29 cellular contexts compared by ENCODE assay signal in genomic region chr6:139657121-139657520, GRCh38.
"Had no signal": no experiment of that assay in that cellular context is flagged by ENCODE, and none has a peak within 500 bp of the region (broad histone marks: within the 10 kb centered on the region; RNA-seq: fewer than 3 reads in every experiment).

No MANE protein-coding gene starts in this region.

- H3K27ac ChIP-seq: adrenal gland, body of pancreas, WERI-Rb-1 had no signal

- H3K4me3 ChIP-seq: adrenal gland, body of pancreas, colonic mucosa had no signal

- H3K27me3 ChIP-seq: adrenal gland, body of pancreas, colonic mucosa had no signal

- DNase-seq: activated B cell treated with CpG ODN at 0.5 μM for 24 hours; activated CD4-positive, alpha-beta T cell treated with anti-CD3 and anti-CD28 coated beads for 48 hours; activated CD4-positive, alpha-beta T cell treated with anti-CD3 and anti-CD28 coated beads, Interleukin-2, amount 50 U/mL, for 1 hour; activated CD4-positive, alpha-beta T cell treated with anti-CD3 and anti-CD28 coated beads, Interleukin-2, amount 50 U/mL, for 48 hours; activated CD8-positive, alpha-beta memory T cell treated with anti-CD3 and anti-CD28 coated beads for 24 hours; activated CD8-positive, alpha-beta T cell treated with anti-CD3 and anti-CD28 coated beads for 36 hours; activated effector memory CD4-positive, alpha-beta T cell treated with anti-CD3 and anti-CD28 coated beads, Interleukin-2, amount 50 U/mL, for 16 hours; activated naive CD4-positive, alpha-beta T cell treated with anti-CD3 and anti-CD28 coated beads for 36 hours; activated naive CD8-positive, alpha-beta T cell treated with anti-CD3 and anti-CD28 coated beads for 36 hours; activated naive CD8-positive, alpha-beta T cell treated with anti-CD3 and anti-CD28 coated beads, Interleukin-2, amount 50 U/mL, for 24 hours; activated T-cell treated with anti-CD3 and anti-CD28 coated beads, Interleukin-2, amount 50 U/mL, for 48 hours; adrenal gland; amygdala; aorta; body of pancreas; caudate nucleus; colonic mucosa; effector CD8-positive, alpha-beta T cell; foreskin fibroblast; T-helper 1 cell; T-helper 17 cell; T1000; WERI-Rb-1 had no signal

- H3K4me1 ChIP-seq: adrenal gland, colonic mucosa had no signal

- ATAC-seq: activated CD4-positive, CD25-positive, alpha-beta regulatory T cell treated with anti-CD3 and anti-CD28 coated beads, Interleukin-2, amount 50 U/mL, for 24 hours; activated CD8-positive, alpha-beta T cell treated with anti-CD3 and anti-CD28 coated beads for 36 hours; activated naive CD8-positive, alpha-beta T cell treated with anti-CD3 and anti-CD28 coated beads, Interleukin-2, amount 50 U/mL, for 24 hours; body of pancreas; esophagus mucosa; T-helper 17 cell had no signal

- H3K4me1 Mint-ChIP-seq: activated B cell treated with CpG ODN at 0.5 μM for 24 hours; activated naive CD4-positive, alpha-beta T cell treated with anti-CD3 and anti-CD28 coated beads, Interleukin-2, amount 50 U/mL, for 24 hours; activated naive CD8-positive, alpha-beta T cell treated with anti-CD3 and anti-CD28 coated beads, Interleukin-2, amount 50 U/mL, for 24 hours had no signal

- H3K36me3 ChIP-seq: adrenal gland, colonic mucosa, WERI-Rb-1 had no signal

- H3K9me3 ChIP-seq: adrenal gland, body of pancreas, colonic mucosa had no signal

- H3K36me3 Mint-ChIP-seq: activated naive CD4-positive, alpha-beta T cell treated with anti-CD3 and anti-CD28 coated beads, Interleukin-2, amount 50 U/mL, for 24 hours; activated naive CD8-positive, alpha-beta T cell treated with anti-CD3 and anti-CD28 coated beads for 36 hours had no signal

- H3K27me3 Mint-ChIP-seq: activated B cell treated with CpG ODN at 0.5 μM for 24 hours; activated CD8-positive, alpha-beta T cell treated with anti-CD3 and anti-CD28 coated beads for 36 hours; activated naive CD4-positive, alpha-beta T cell treated with anti-CD3 and anti-CD28 coated beads, Interleukin-2, amount 50 U/mL, for 24 hours; activated naive CD8-positive, alpha-beta T cell treated with anti-CD3 and anti-CD28 coated beads for 36 hours; T-helper 17 cell had no signal

- H3K9me3 Mint-ChIP-seq: activated B cell treated with CpG ODN at 0.5 μM for 24 hours; activated CD8-positive, alpha-beta T cell treated with anti-CD3 and anti-CD28 coated beads for 36 hours; activated naive CD4-positive, alpha-beta T cell treated with anti-CD3 and anti-CD28 coated beads for 36 hours; activated naive CD4-positive, alpha-beta T cell treated with anti-CD3 and anti-CD28 coated beads, Interleukin-2, amount 50 U/mL, for 24 hours; activated naive CD8-positive, alpha-beta T cell treated with anti-CD3 and anti-CD28 coated beads for 36 hours; activated naive CD8-positive, alpha-beta T cell treated with anti-CD3 and anti-CD28 coated beads, Interleukin-2, amount 50 U/mL, for 24 hours; activated T-helper 1 cell treated with anti-CD3 and anti-CD28 coated beads, Interleukin-12 subunit alpha, Interleukin-12 subunit beta, Interleukin-2, Interleukin-4 antibody, amounts not matched to agents 30 ng/mL and 10 ng/mL and 1 ng/mL, durations not matched to agents 14 hours and 24 hours and 36 hours; activated T-helper 2 cell treated with anti-CD3 and anti-CD28 coated beads, Interferon-gamma antibody, Interleukin-2, Interleukin-4, amounts not matched to agents 10 μg/mL and 5 μg/mL and 100 μg/mL, durations not matched to agents 14 hours and 24 hours and 36 hours; T-helper 2 cell treated with Interferon-gamma antibody and Interleukin-4, amounts not matched to agents 5 μg/mL and 100 μg/mL, for 36 hours had no signal

- H3K4me3 Mint-ChIP-seq: activated B cell treated with CpG ODN at 0.5 μM for 24 hours; activated CD8-positive, alpha-beta T cell treated with anti-CD3 and anti-CD28 coated beads for 36 hours; activated naive CD4-positive, alpha-beta T cell treated with anti-CD3 and anti-CD28 coated beads for 36 hours; activated naive CD4-positive, alpha-beta T cell treated with anti-CD3 and anti-CD28 coated beads, Interleukin-2, amount 50 U/mL, for 24 hours; activated naive CD8-positive, alpha-beta T cell treated with anti-CD3 and anti-CD28 coated beads for 36 hours; activated naive CD8-positive, alpha-beta T cell treated with anti-CD3 and anti-CD28 coated beads, Interleukin-2, amount 50 U/mL, for 24 hours; activated T-helper 1 cell treated with anti-CD3 and anti-CD28 coated beads, Interleukin-12 subunit alpha, Interleukin-12 subunit beta, Interleukin-2, Interleukin-4 antibody, amounts not matched to agents 30 ng/mL and 10 ng/mL and 1 ng/mL, durations not matched to agents 14 hours and 24 hours and 36 hours; T-helper 17 cell; T-helper 2 cell treated with Interferon-gamma antibody and Interleukin-4, amounts not matched to agents 5 μg/mL and 100 μg/mL, for 36 hours had no signal

- H3K27ac Mint-ChIP-seq: activated B cell treated with CpG ODN at 0.5 μM for 24 hours; activated CD8-positive, alpha-beta T cell treated with anti-CD3 and anti-CD28 coated beads for 36 hours; activated naive CD4-positive, alpha-beta T cell treated with anti-CD3 and anti-CD28 coated beads for 36 hours; activated naive CD4-positive, alpha-beta T cell treated with anti-CD3 and anti-CD28 coated beads, Interleukin-2, amount 50 U/mL, for 24 hours; activated naive CD8-positive, alpha-beta T cell treated with anti-CD3 and anti-CD28 coated beads for 36 hours; activated naive CD8-positive, alpha-beta T cell treated with anti-CD3 and anti-CD28 coated beads, Interleukin-2, amount 50 U/mL, for 24 hours; activated T-helper 1 cell treated with anti-CD3 and anti-CD28 coated beads, Interleukin-12 subunit alpha, Interleukin-12 subunit beta, Interleukin-2, Interleukin-4 antibody, amounts not matched to agents 30 ng/mL and 10 ng/mL and 1 ng/mL, durations not matched to agents 14 hours and 24 hours and 36 hours; activated T-helper 2 cell treated with anti-CD3 and anti-CD28 coated beads, Interferon-gamma antibody, Interleukin-2, Interleukin-4, amounts not matched to agents 10 μg/mL and 5 μg/mL and 100 μg/mL, durations not matched to agents 14 hours and 24 hours and 36 hours; T-helper 17 cell; T-helper 2 cell treated with Interferon-gamma antibody and Interleukin-4, amounts not matched to agents 5 μg/mL and 100 μg/mL, for 36 hours had no signal
